Comparison of ENCODE assay signal across 1 cellular context in the genomic region with DNA sequence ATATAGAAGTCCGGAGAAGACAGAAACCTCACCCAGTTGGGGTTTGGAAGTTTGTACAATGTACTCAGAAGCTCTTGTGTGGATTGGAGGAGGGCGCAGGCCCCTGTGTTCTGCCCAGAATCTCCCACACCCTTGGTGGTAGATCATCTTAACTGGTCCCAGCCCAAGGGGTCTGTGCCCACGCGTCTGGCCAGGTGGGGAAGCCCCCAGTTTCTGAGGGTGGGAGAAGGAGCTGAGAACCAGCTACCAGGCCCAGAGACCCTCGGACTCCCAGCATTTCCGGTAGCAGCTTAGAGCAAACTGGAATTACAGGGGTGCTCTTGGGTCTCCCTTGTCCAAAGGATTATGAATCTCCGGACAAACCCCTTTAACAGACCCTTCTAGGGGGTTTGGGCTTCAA.
TF ChIP-seq lines count a peak whose summit lies in the region.

No MANE protein-coding gene starts in this region.

TF ChIP-seq in endothelial cell of umbilical vein, 7 proteins besides CTCF, POLR2A, EP300 and RAD21:
- no peak for TF ChIP-seq GATA2 (IDR thresholded peaks at IDR 0.05; ENCODE audit: insufficient read depth, insufficient read length, low read depth, low read length)
- TF ChIP-seq EZH2 (IDR thresholded peaks at IDR 0.05; ENCODE audit: borderline replicate concordance, low read depth, low read length, severe bottlenecking), result no peak
- TF ChIP-seq POLR2AphosphoS5 (IDR thresholded peaks at IDR 0.05; ENCODE audit: insufficient read depth, low read depth, low read length), result no peak
- TF ChIP-seq, protein P1, sequence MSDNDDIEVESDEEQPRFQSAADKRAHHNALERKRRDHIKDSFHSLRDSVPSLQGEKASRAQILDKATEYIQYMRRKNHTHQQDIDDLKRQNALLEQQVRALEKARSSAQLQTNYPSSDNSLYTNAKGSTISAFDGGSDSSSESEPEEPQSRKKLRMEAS (IDR thresholded peaks at IDR 0.05; ENCODE audit: insufficient read depth, insufficient read length), result no peak
- TF ChIP-seq MYC (IDR thresholded peaks at IDR 0.05; ENCODE audit: low read depth, low read length), result no peak
- TF ChIP-seq JUN (IDR thresholded peaks at IDR 0.05; ENCODE audit: borderline replicate concordance, insufficient read depth, insufficient read length, low read depth), result no peak
- TF ChIP-seq FOS (IDR thresholded peaks at IDR 0.05; ENCODE audit: borderline replicate concordance, insufficient read depth, low read length), result no peak
